12 cellular contexts compared by ENCODE assay signal in the genomic region with DNA sequence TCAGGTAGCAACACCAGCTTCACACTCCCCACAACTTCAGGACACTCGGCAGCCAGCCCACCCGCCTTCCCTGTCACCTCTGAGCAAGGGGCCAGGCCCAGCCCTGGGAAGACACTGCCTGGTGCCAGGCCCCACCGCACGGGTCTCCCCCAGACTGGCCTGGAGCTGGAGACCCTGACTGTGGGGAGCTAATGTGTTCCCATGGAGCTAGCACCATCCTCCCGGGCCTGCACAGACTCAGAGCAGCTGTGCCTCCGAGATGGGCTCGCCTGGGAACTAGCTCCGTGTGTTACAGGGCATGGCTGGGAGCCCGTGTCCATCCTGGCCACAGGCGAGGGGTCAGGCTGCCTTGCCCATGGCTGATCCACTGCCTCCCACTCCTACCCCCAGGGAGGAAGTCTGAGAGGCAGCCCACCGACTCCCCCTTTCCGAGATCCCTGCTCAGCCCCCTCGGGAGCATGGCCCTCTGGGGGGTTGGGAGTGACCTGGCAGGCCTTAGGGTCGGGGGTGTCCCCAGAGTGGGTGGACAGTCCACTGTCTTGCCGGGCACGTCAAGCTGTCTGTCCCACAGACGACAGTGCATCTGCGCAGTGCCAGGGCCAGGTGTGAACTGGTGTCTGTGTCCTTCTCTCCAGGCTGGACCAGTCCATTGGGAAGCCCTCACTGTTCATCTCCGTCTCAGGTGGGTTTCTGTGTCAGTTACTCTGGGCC.
A peak's percentile ranks its signal among the peaks of the same experiment; 100 is the strongest.
DNase-seq lines count a peak whose midpoint lies in the region; ATAC-seq and TF ChIP-seq lines count a peak whose summit lies in the region.
"Had no signal": no experiment of that assay in that cellular context is flagged by ENCODE, and none has a peak within 500 bp of the region (broad histone marks: within the 10 kb centered on the region; RNA-seq: fewer than 3 reads in every experiment).

No MANE protein-coding gene starts in this region.

- no peak overlapping the region for H3K27ac Mint-ChIP-seq in activated CD4-positive, alpha-beta memory T cell treated with anti-CD3 and anti-CD28 coated beads, Interleukin-2, amount 10 ng/mL, durations not matched to agents 7 days and 5 days
- H3K27ac Mint-ChIP-seq: stimulated activated naive B cell treated with anti-CD40 and anti-IgM and Interleukin-4, amounts not matched to agents 10 μg/mL and 1 μg/mL and 100 μg/mL, for 72 hours had no signal

- no peak overlapping the region for H2AK5ac ChIP-seq in mesendoderm (ENCODE audit: low read length)

- H4K5ac ChIP-seq in mesendoderm (ENCODE audit: low read length): no peak overlapping the region

- H3K9me3 ChIP-seq in stomach: no peaks in the 10 kb centered on the region

- no peak for TF ChIP-seq EP300 in stomach (IDR thresholded peaks at IDR 0.05)

- no peaks in the 10 kb centered on the region for H3K79me2 ChIP-seq in mesendoderm (ENCODE audit: control insufficient read depth, insufficient read depth, low read length)

- no peaks in the 10 kb centered on the region for H3K79me1 ChIP-seq in mesendoderm (ENCODE audit: low read length)

- H3K4me1 Mint-ChIP-seq in activated CD4-positive, alpha-beta memory T cell treated with anti-CD3 and anti-CD28 coated beads, Interleukin-2, amount 10 ng/mL, durations not matched to agents 7 days and 5 days: peaks cover 11% of the 10 kb centered on the region

- peak; percentile 6 for DNase-seq in activated naive CD4-positive, alpha-beta T cell treated with anti-CD3 and anti-CD28 coated beads, Interleukin-2, amount 50 U/mL, for 16 hours
- DNase-seq in activated naive CD4-positive, alpha-beta T cell (lab: John Stamatoyannopoulos, UW): no peak
- peak; percentile 14 for DNase-seq in activated CD4-positive, alpha-beta memory T cell treated with anti-CD3 and anti-CD28 coated beads, Interleukin-2, amount 10 ng/mL, durations not matched to agents 7 days and 5 days
- DNase-seq in left colon (peak; percentile 4 to 21), stomach (peak; percentile 24), mesendoderm (no peak), SKM-1 (lab: John Stamatoyannopoulos, UW; ENCODE audit: unreplicated experiment) (no peak)
- DNase-seq: amygdala; DMS53; occipital lobe; stimulated activated naive B cell treated with anti-CD40 and anti-IgM and Interleukin-4, amounts not matched to agents 10 μg/mL and 1 μg/mL and 100 μg/mL, for 72 hours had no signal

- CTCF ChIA-PET in activated CD4-positive, alpha-beta memory T cell treated with anti-CD3 and anti-CD28 coated beads, Interleukin-2, amount 10 ng/mL, durations not matched to agents 7 days and 5 days (lab: Charles Lee): interaction anchor here (1.7 kb wide), 1 partner anchor 244 kb away, joined by 5 read pairs; no protein-coding TSS in a partner anchor

- intact Hi-C loops in left colon (cut with DNase I, micrococcal nuclease) (no loop called here), stomach (cut with DNase I; ENCODE audit: low total_unique reads) (no loop called here)

- peak overlapping the region in 3 of 5 donors; percentile 6 to 88 (median 8) for H3K27ac ChIP-seq in stomach
- H3K27ac ChIP-seq in mesendoderm (ENCODE audit: low read depth, low read length): no peak overlapping the region

- no peak overlapping the region for H3K4me2 ChIP-seq in mesendoderm (ENCODE audit: low read length)

- H3K36me3 Mint-ChIP-seq in activated CD4-positive, alpha-beta memory T cell treated with anti-CD3 and anti-CD28 coated beads, Interleukin-2, amount 10 ng/mL, durations not matched to agents 7 days and 5 days (ENCODE audit: low read depth): no peaks in the 10 kb centered on the region

- no peak overlapping the region for H2BK5ac ChIP-seq in mesendoderm (ENCODE audit: low read length)

- H3K27me3 ChIP-seq in stomach (no peaks in the 10 kb centered on the region), mesendoderm (ENCODE audit: insufficient read depth, low read length, poor library complexity) (no peaks in the 10 kb centered on the region)

- H4K8ac ChIP-seq in mesendoderm (ENCODE audit: low read depth, low read length): no peak overlapping the region

- POLR2A ChIA-PET in activated CD4-positive, alpha-beta memory T cell treated with anti-CD3 and anti-CD28 coated beads, Interleukin-2, amount 10 ng/mL, durations not matched to agents 7 days and 5 days (lab: Charles Lee): no interaction called here

- peaks cover 46 to 52% (median 48%) of the 10 kb centered on the region in 4 donors for H3K4me1 ChIP-seq in stomach
- H3K4me1 ChIP-seq in mesendoderm (ENCODE audit: control insufficient read depth, low read depth, low read length): no peaks in the 10 kb centered on the region

- H3K27me3 Mint-ChIP-seq in activated CD4-positive, alpha-beta memory T cell treated with anti-CD3 and anti-CD28 coated beads, Interleukin-2, amount 10 ng/mL, durations not matched to agents 7 days and 5 days: no peaks in the 10 kb centered on the region

- H3K23ac ChIP-seq in mesendoderm (ENCODE audit: low read length): no peak overlapping the region

- no peak overlapping the region for H3K9ac ChIP-seq in mesendoderm (ENCODE audit: low read length)

- H2BK120ac ChIP-seq in mesendoderm (ENCODE audit: low read depth, low read length): no peak overlapping the region

- no peak for TF ChIP-seq POLR2A in stomach (IDR thresholded peaks at IDR 0.05)

- H3K56ac ChIP-seq in mesendoderm (ENCODE audit: low read length): no peak overlapping the region

- H2BK15ac ChIP-seq in mesendoderm (replicated peaks; ENCODE audit: low read depth): no peak overlapping the region

- H3K4me3 ChIP-seq in stomach (no peak overlapping the region), mesendoderm (ENCODE audit: low read length) (no peak overlapping the region)

- ATAC-seq in left colon (no peak), GM18502 (IDR thresholded peaks at IDR 0.05; ENCODE audit: poor library complexity, unreplicated experiment) (no peak)
- ATAC-seq: stimulated activated naive B cell treated with anti-CD40 and anti-IgM and Interleukin-4, amounts not matched to agents 10 μg/mL and 1 μg/mL and 100 μg/mL, for 72 hours had no signal

- H3K4me3 Mint-ChIP-seq in activated CD4-positive, alpha-beta memory T cell treated with anti-CD3 and anti-CD28 coated beads, Interleukin-2, amount 10 ng/mL, durations not matched to agents 7 days and 5 days: no peak overlapping the region
- H3K4me3 Mint-ChIP-seq: stimulated activated naive B cell treated with anti-CD40 and anti-IgM and Interleukin-4, amounts not matched to agents 10 μg/mL and 1 μg/mL and 100 μg/mL, for 72 hours had no signal

- no peak for TF ChIP-seq CTCF in stomach (IDR thresholded peaks at IDR 0.05)

- no peak overlapping the region for H3K4ac ChIP-seq in mesendoderm (ENCODE audit: low read depth, low read length)

- H3K18ac ChIP-seq in mesendoderm (ENCODE audit: low read length): no peak overlapping the region

- 90 to 96% (median 92%) methylated on average over 15 to 19 of the region's 19 CpGs for WGBS in stomach, 5 donors
- WGBS in mesendoderm (ENCODE audit: extremely low coverage, insufficient coverage, low lambda C conversion rate): no CpG with 5 or more reads among the region's 19 CpGs

- H3K36me3 ChIP-seq in stomach (peaks cover 0 to 6% (median 0%) of the 10 kb centered on the region in 4 donors), mesendoderm (ENCODE audit: control insufficient read depth, insufficient read depth, low read length) (no peaks in the 10 kb centered on the region)

- no peaks in the 10 kb centered on the region for H3K9me3 Mint-ChIP-seq in activated CD4-positive, alpha-beta memory T cell treated with anti-CD3 and anti-CD28 coated beads, Interleukin-2, amount 10 ng/mL, durations not matched to agents 7 days and 5 days
- H3K9me3 Mint-ChIP-seq: stimulated activated naive B cell treated with anti-CD40 and anti-IgM and Interleukin-4, amounts not matched to agents 10 μg/mL and 1 μg/mL and 100 μg/mL, for 72 hours had no signal

Comparison
In these comparisons a context has a peak if more than half of its experiments do, and no peak if none do; other contexts are left out.
1. DNase-seq: peak in activated naive CD4-positive, alpha-beta T cell treated with anti-CD3 and anti-CD28 coated beads, Interleukin-2, amount 50 U/mL, for 16 hours (single experiment), activated CD4-positive, alpha-beta memory T cell treated with anti-CD3 and anti-CD28 coated beads, Interleukin-2, amount 10 ng/mL, durations not matched to agents 7 days and 5 days (single experiment), left colon (2 of 2) and stomach (single experiment); none in activated naive CD4-positive, alpha-beta T cell (0 of 4), mesendoderm (single experiment) and SKM-1 (single experiment).